ENCODE assay signal across 6 cellular contexts in the genomic region with DNA sequence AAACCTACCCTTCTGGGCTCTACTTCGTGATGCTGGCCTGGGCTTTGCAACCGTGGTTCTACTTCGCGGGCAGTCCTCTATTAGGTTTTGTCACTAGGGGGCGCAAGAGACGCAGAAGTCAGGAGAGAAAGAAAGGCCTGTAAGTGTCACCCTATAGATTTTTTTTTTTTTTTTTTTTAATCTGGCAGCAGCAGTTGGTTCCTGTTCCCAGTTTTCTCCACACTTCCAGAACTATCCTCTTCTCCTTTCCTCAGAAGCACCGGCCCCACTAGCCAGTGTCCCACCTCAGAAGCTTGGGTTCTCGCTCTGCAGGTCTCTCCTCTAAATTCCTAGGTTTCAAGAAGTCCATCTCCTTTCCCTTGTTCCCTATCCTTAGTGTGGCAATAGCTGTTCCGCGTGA. TPM values are rescaled to one million over a fixed set of nuclear protein-coding genes. Genes with fewer than 3 reads are reported as not detected.
DNase-seq lines count a peak whose midpoint lies in the region; ATAC-seq, FAIRE-seq and TF ChIP-seq lines count a peak whose summit lies in the region.

No MANE protein-coding gene starts in this region.

- no peak for FAIRE-seq in small intestine (lab: Jason Lieb, UNC)

- H3K4me1 ChIP-seq in SJCRH30 (no peaks in the 10 kb centered on the region), small intestine (ENCODE audit: control insufficient read depth in 2 of 2, insufficient read depth in 1 of 2, low read depth in 1 of 2, low read length in 1 of 2) (no peaks in the 10 kb centered on the region)

- H3K36me3 ChIP-seq in SJCRH30: no peaks in the 10 kb centered on the region
- H3K36me3 ChIP-seq in small intestine (ENCODE audit: control insufficient read depth in 2 of 2, insufficient read depth in 2 of 2, low read length in 2 of 2): no peaks in the 10 kb centered on the region

- no peak for ATAC-seq in GM18505 (IDR thresholded peaks at IDR 0.05; ENCODE audit: unreplicated experiment)

- POLR2A ChIA-PET in HEK293T (lab: Yijun Ruan, JAX): no interaction called here

- H3K27ac ChIP-seq in SJCRH30 (no peak overlapping the region), small intestine (ENCODE audit: low read depth in 1 of 2, low read length in 1 of 2) (no peak overlapping the region)

- no peak for TF ChIP-seq POLR2A in GM18505 (IDR thresholded peaks at IDR 0.05; ENCODE audit: borderline replicate concordance, extremely low read depth, insufficient read depth, insufficient read length)

- WGBS in small intestine, 3 donors: 27 to 30% (median 29%) methylated on average over 10 of the region's 10 CpGs

- H3K27me3 ChIP-seq in SJCRH30: 0 out of 2 replicates have a peak, but pooled peaks cover 3% of the 10 kb centered on the region
- no peaks in the 10 kb centered on the region for H3K27me3 ChIP-seq in small intestine (ENCODE audit: control insufficient read depth in 2 of 2, insufficient read depth in 2 of 2, low read length in 2 of 2)

- no peaks in the 10 kb centered on the region for H3K9me3 ChIP-seq in SJCRH30 (replicated peaks)
- no peaks in the 10 kb centered on the region for H3K9me3 ChIP-seq in small intestine (ENCODE audit: control insufficient read depth, low read depth)

- DNase-seq in AG08396 (ENCODE audit: low spot score) (peak; percentile 73), HEK293T (ENCODE audit: extremely low spot score) (peak; percentile 75), SJCRH30 (peak; percentile 49 to 76), small intestine (peak; percentile 62)
- DNase-seq in effector CD4-positive, alpha-beta T cell: peak; percentile 20

- CTCF ChIA-PET in HEK293T (lab: Yijun Ruan, JAX): interaction anchor here (0.6 to 1.4 kb wide), 8 partner anchors 10 to 584 kb away, joined by 3 to 6 read pairs (median 3); partner anchors contain the start of gene LCE3A

- H3K4me3 ChIP-seq in SJCRH30: no peak overlapping the region
- no peak overlapping the region for H3K4me3 ChIP-seq in small intestine (ENCODE audit: low read depth in 1 of 2, low read length in 2 of 2)

TF ChIP-seq in HEK293T, 16 proteins besides CTCF, POLR2A, EP300 and RAD21:
- TF ChIP-seq BHLHE40 (IDR thresholded peaks at IDR 0.05; ENCODE audit: borderline replicate concordance): no peak
- peak; percentile 92 for TF ChIP-seq ZNF384 (IDR thresholded peaks at IDR 0.05)
- TF ChIP-seq NFRKB (IDR thresholded peaks at IDR 0.05): no peak
- TF ChIP-seq SP1 (IDR thresholded peaks at IDR 0.05): no peak
- no peak for TF ChIP-seq ARNT (IDR thresholded peaks at IDR 0.05)

RNA-seq across cellular contexts. Expression of gene LCE2D, which starts 9.1 kb away (rescaled TPM):
- total RNA-seq in SJCRH30 (2014; rRNA removed; shearing (Covaris generic)): not detected in 2 replicates
- polyA plus RNA-seq in small intestine: not detected

RNA-seq across cellular contexts. Expression of gene LCE2C, which starts 21.0 kb away (rescaled TPM):
- not detected in 2 replicates for total RNA-seq in SJCRH30 (2014; rRNA removed; shearing (Covaris generic))
- not detected for polyA plus RNA-seq in small intestine

RNA-seq across cellular contexts. Expression of gene LCE3A, which starts 31.2 kb away (rescaled TPM):
- not detected in 2 replicates for total RNA-seq in SJCRH30 (2014; rRNA removed; shearing (Covaris generic))
- not detected for polyA plus RNA-seq in small intestine

RNA-seq across cellular contexts. Expression of gene LCE2B, which starts 31.8 kb away (rescaled TPM):
- not detected in 2 replicates for total RNA-seq in SJCRH30 (2014; rRNA removed; shearing (Covaris generic))
- polyA plus RNA-seq in small intestine: not detected

RNA-seq across cellular contexts. Expression of gene LCE3B, which starts 40.5 kb away (rescaled TPM):
- not detected in 2 replicates for total RNA-seq in SJCRH30 (2014; rRNA removed; shearing (Covaris generic))
- not detected for polyA plus RNA-seq in small intestine

Comparison
In these comparisons a context has a peak if more than half of its experiments do, and no peak if none do; other contexts are left out.
1. DNase-seq: peak in every context shown above with its lines; median percentile 75 in HEK293T; 73 in AG08396; 62 in SJCRH30; 62 in small intestine; 20 in effector CD4-positive, alpha-beta T cell.